ENCODE assay signal across 1 cellular context in the genomic region with DNA sequence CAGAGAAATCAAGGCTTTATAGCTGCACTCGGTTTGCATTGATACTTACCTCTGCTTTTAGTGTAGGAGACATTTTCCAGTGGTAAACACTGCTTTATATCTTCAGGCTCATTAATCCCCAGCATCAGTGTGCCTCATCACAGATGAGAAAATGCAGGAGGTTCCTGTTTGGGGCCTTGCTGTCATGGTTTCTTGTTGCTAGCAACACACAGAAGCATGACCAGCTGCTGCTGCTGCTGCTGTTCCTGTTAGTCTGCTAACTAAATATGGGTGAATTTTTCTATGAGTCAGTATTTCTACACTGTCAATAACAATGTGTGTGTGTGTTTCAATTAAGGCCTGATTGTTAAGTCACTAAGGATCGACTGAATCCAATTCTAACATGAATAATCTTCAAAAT.
TF ChIP-seq lines count a peak whose summit lies in the region.

No MANE protein-coding gene starts in this region.

TF ChIP-seq in GM12878, 131 proteins besides CTCF, POLR2A, EP300 and RAD21 (continued from another document):
- TF ChIP-seq, protein P1, sequence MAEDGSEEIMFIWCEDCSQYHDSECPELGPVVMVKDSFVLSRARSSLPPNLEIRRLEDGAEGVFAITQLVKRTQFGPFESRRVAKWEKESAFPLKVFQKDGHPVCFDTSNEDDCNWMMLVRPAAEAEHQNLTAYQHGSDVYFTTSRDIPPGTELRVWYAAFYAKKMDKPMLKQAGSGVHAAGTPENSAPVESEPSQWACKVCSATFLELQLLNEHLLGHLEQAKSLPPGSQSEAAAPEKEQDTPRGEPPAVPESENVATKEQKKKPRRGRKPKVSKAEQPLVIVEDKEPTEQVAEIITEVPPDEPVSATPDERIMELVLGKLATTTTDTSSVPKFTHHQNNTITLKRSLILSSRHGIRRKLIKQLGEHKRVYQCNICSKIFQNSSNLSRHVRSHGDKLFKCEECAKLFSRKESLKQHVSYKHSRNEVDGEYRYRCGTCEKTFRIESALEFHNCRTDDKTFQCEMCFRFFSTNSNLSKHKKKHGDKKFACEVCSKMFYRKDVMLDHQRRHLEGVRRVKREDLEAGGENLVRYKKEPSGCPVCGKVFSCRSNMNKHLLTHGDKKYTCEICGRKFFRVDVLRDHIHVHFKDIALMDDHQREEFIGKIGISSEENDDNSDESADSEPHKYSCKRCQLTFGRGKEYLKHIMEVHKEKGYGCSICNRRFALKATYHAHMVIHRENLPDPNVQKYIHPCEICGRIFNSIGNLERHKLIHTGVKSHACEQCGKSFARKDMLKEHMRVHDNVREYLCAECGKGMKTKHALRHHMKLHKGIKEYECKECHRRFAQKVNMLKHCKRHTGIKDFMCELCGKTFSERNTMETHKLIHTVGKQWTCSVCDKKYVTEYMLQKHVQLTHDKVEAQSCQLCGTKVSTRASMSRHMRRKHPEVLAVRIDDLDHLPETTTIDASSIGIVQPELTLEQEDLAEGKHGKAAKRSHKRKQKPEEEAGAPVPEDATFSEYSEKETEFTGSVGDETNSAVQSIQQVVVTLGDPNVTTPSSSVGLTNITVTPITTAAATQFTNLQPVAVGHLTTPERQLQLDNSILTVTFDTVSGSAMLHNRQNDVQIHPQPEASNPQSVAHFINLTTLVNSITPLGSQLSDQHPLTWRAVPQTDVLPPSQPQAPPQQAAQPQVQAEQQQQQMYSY (CRISPR knock-in tag; IDR thresholded peaks at IDR 0.05) = no peak
- no peak for TF ChIP-seq POLR2AphosphoS2 (IDR thresholded peaks at IDR 0.05; ENCODE audit: low read depth, low read length)
